Comparison of ENCODE assay signal across 10 cellular contexts in the genomic region with DNA sequence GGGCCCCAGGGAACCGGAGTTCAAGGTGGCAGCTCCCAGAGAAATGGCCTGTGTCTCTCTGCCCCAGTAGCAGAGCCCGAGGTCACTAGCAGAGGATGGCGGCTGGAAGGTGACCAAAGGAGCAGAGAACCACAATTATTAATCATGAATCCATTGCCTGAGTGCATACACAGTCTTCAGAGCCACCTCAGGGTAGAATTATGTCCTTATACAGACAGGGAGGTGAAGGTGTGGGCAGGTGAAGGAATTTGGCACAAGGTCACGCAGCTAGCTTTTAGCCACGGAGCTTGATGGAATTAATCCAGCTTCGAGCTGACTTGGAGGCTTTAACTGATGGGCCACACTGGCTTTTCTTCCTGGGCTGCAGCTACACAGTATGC.
DNase-seq lines count a peak whose midpoint lies in the region; ATAC-seq, FAIRE-seq and TF ChIP-seq lines count a peak whose summit lies in the region.
"Had no signal": no experiment of that assay in that cellular context is flagged by ENCODE, and none has a peak within 500 bp of the region (broad histone marks: within the 10 kb centered on the region; RNA-seq: fewer than 3 reads in every experiment).

No MANE protein-coding gene starts in this region.

- POLR2A ChIA-PET in endothelial cell of umbilical vein (lab: Charles Lee), result interaction anchor here (0.7 to 1.8 kb wide), 5 partner anchors 36 to 123 kb away, joined by 3 to 4 read pairs (median 3); a partner anchor contains a TSS

- H3K4me3 ChIP-seq in OCI-LY3 (ENCODE audit: low read length) (no peak overlapping the region), endothelial cell of umbilical vein (replicated peaks in 1 of 3; ENCODE audit: insufficient read depth in 1 of 3, low read depth in 1 of 3, low read length in 3 of 3) (no peak overlapping the region), neural cell (ENCODE audit: low read length) (peak overlapping the region; percentile 61), mucosa of descending colon (no peak overlapping the region)

- peak overlapping the region; percentile 60 for H3K4me2 ChIP-seq in OCI-LY3 (ENCODE audit: low read length)
- peak overlapping the region; percentile 31 for H3K4me2 ChIP-seq in endothelial cell of umbilical vein (ENCODE audit: insufficient read depth, low read length)
- peak overlapping the region; percentile 77 for H3K4me2 ChIP-seq in neural cell (ENCODE audit: low read length)

- no peaks in the 10 kb centered on the region for H3K79me2 ChIP-seq in OCI-LY3 (ENCODE audit: low read length)
- H3K79me2 ChIP-seq in endothelial cell of umbilical vein (ENCODE audit: control insufficient read depth, insufficient read depth, low read length), result no peaks in the 10 kb centered on the region
- H3K79me2 ChIP-seq in neural cell (replicated peaks; ENCODE audit: insufficient read depth, low read length), result peaks cover 14% of the 10 kb centered on the region

- H3K9ac ChIP-seq in OCI-LY3 (ENCODE audit: low read length) (no peak overlapping the region), endothelial cell of umbilical vein (replicated peaks; ENCODE audit: extremely low read depth, insufficient read depth, low read length) (peak overlapping the region; percentile 81), neural cell (ENCODE audit: low read length) (peak overlapping the region; percentile 93)

- no peak for FAIRE-seq in endothelial cell of umbilical vein (lab: Jason Lieb, UNC)

- H3K4me1 ChIP-seq in OCI-LY3 (ENCODE audit: low read length) (peaks cover 28% of the 10 kb centered on the region), endothelial cell of umbilical vein (ENCODE audit: control insufficient read depth, extremely low read depth, insufficient read depth, low read length) (peaks cover 32% of the 10 kb centered on the region), mucosa of descending colon (ENCODE audit: low read depth) (peaks cover 22% of the 10 kb centered on the region)

- in situ Hi-C loops in ACHN (cut with HindIII; ENCODE audit: low pct_ligation_motif_present, low pct_unique_long_range_greater_than_20kb, low sequenced_read_pairs), result loop anchor here (25.0 kb wide), 1 partner anchor 168 kb away; a partner anchor contains a TSS

- dilution Hi-C loops in endothelial cell of umbilical vein (cut with MboI; ENCODE audit: extremely low pct_ligation_motif_present, low sequenced_read_pairs), result no loop called here

- H3K36me3 ChIP-seq in OCI-LY3 (replicated peaks; ENCODE audit: low read depth, low read length), result no peaks in the 10 kb centered on the region
- H3K36me3 ChIP-seq in endothelial cell of umbilical vein (ENCODE audit: control insufficient read depth in 2 of 2, extremely low read depth in 1 of 2, insufficient read depth in 2 of 2, low read length in 2 of 2), result no peaks in the 10 kb centered on the region
- H3K36me3 ChIP-seq in neural cell (ENCODE audit: insufficient read depth, low read length), result no peaks in the 10 kb centered on the region
- H3K36me3 ChIP-seq in mucosa of descending colon (ENCODE audit: low read depth), result no peaks in the 10 kb centered on the region

- TF ChIP-seq POLR2A in endothelial cell of umbilical vein (IDR thresholded peaks at IDR 0.05; ENCODE audit: low read depth, low read length), result no peak

- 0 out of 2 replicates have a peak overlapping the region, but pooled peaks have one; percentile 8 for H2AFZ ChIP-seq in OCI-LY3 (ENCODE audit: low read depth, low read length)
- peak overlapping the region; percentile 35 for H2AFZ ChIP-seq in endothelial cell of umbilical vein (ENCODE audit: low read depth, low read length)
- no peak overlapping the region for H2AFZ ChIP-seq in neural cell (ENCODE audit: low read depth, low read length)

- no peaks in the 10 kb centered on the region for H3K9me2 ChIP-seq in neural cell (ENCODE audit: insufficient read depth, low read length)

- DNase-seq in ACHN, result peak; percentile 6
- no peak for DNase-seq in endothelial cell of umbilical vein (ENCODE audit: low read depth, low spot score)
- no peak for DNase-seq in mucosa of descending colon
- no peak for DNase-seq in H4 (ENCODE audit: low spot score)
- DNase-seq: effector CD4-positive, alpha-beta T cell; stimulated activated CD4-positive, alpha-beta T cell treated with anti-CD3 and anti-CD28 coated beads, Interleukin-2, amount 100 ng/mL, for 48 hours had no signal

- H3K9me1 ChIP-seq in endothelial cell of umbilical vein (replicated peaks; ENCODE audit: control insufficient read depth, extremely low read depth, insufficient read depth, low read length), result no peaks in the 10 kb centered on the region

- no peak for TF ChIP-seq CTCF in OCI-LY3 (IDR thresholded peaks at IDR 0.05; ENCODE audit: low read depth, low read length)
- no peak for TF ChIP-seq CTCF in endothelial cell of umbilical vein (IDR thresholded peaks at IDR 0.05; ENCODE audit: extremely low read depth in 1 of 2, insufficient read depth in 1 of 2, low read depth in 1 of 2, low read length in 2 of 2)
- no peak for TF ChIP-seq CTCF in neural cell (IDR thresholded peaks at IDR 0.05; ENCODE audit: poor library complexity, severe bottlenecking)
- TF ChIP-seq CTCF in mucosa of descending colon (IDR thresholded peaks at IDR 0.05), result no peak

- no peak for ATAC-seq in mucosa of descending colon
- ATAC-seq in HG03457 (IDR thresholded peaks at IDR 0.05; ENCODE audit: unreplicated experiment), result no peak
- ATAC-seq in HG03025 (IDR thresholded peaks at IDR 0.05; ENCODE audit: low FRiP score, unreplicated experiment), result no peak

- TF ChIP-seq RAD21 in neural cell (conservative IDR thresholded peaks at IDR 0.05), result no peak

- H4K20me1 ChIP-seq in OCI-LY3 (ENCODE audit: insufficient read depth, low read length) (no peaks in the 10 kb centered on the region), endothelial cell of umbilical vein (replicated peaks; ENCODE audit: control insufficient read depth, extremely low read depth, insufficient read depth, low read length) (no peaks in the 10 kb centered on the region), neural cell (ENCODE audit: insufficient read depth) (no peaks in the 10 kb centered on the region)

- H3K9me3 ChIP-seq in OCI-LY3 (ENCODE audit: insufficient read depth, low read length) (no peaks in the 10 kb centered on the region), endothelial cell of umbilical vein (replicated peaks; ENCODE audit: control insufficient read depth, insufficient read depth, low read length) (no peaks in the 10 kb centered on the region), neural cell (ENCODE audit: low read length) (no peaks in the 10 kb centered on the region), mucosa of descending colon (no peaks in the 10 kb centered on the region)

- CTCF ChIA-PET in endothelial cell of umbilical vein (lab: Charles Lee), result interaction anchor here (0.6 to 4.9 kb wide), 19 partner anchors 14 to 150 kb away, joined by 3 to 51 read pairs (median 7); a partner anchor contains a TSS

- BruUV-seq in endothelial cell of umbilical vein (replicated peaks; lab: Mats Ljungman, UMichigan), result TSS peak; percentile 40

- H3K27me3 ChIP-seq in OCI-LY3 (ENCODE audit: low read depth, low read length) (peaks cover 14% of the 10 kb centered on the region; the same call in 1 of the 2 replicates), endothelial cell of umbilical vein (ENCODE audit: control insufficient read depth in 2 of 2, insufficient read depth in 2 of 2, low read length in 2 of 2) (no peaks in the 10 kb centered on the region), neural cell (ENCODE audit: insufficient read depth, low read depth, low read length) (no peaks in the 10 kb centered on the region)

- TF ChIP-seq EP300 in neural cell (conservative IDR thresholded peaks at IDR 0.05; ENCODE audit: poor library complexity, severe bottlenecking), result no peak

- intact Hi-C loops in endothelial cell of umbilical vein (cut with micrococcal nuclease) (loop anchor here (1.0 kb wide), 1 partner anchor 179 kb away; a partner anchor contains a TSS), mucosa of descending colon (cut with DNase I, micrococcal nuclease) (loop anchor here in 1 of 2 donors (5.0 kb wide), 1 partner anchor 133 kb away; no protein-coding TSS in a partner anchor)

- peaks cover 26% of the 10 kb centered on the region for H3F3A ChIP-seq in neural cell (ENCODE audit: insufficient read depth, low read length, poor library complexity, severe bottlenecking)

- H3K27ac ChIP-seq in OCI-LY3 (ENCODE audit: low read length) (no peak overlapping the region), endothelial cell of umbilical vein (ENCODE audit: insufficient read depth, low read depth, low read length) (peak overlapping the region; percentile 86), neural cell (ENCODE audit: low read length) (peak overlapping the region; percentile 100)

TF ChIP-seq in endothelial cell of umbilical vein, 7 proteins besides CTCF, POLR2A, EP300 and RAD21:
- no peak for TF ChIP-seq POLR2AphosphoS5 (IDR thresholded peaks at IDR 0.05; ENCODE audit: insufficient read depth, low read depth, low read length)

TF ChIP-seq in neural cell, 6 proteins besides CTCF, POLR2A, EP300 and RAD21 (continues in another document):
- TF ChIP-seq POLR2AphosphoS5 (IDR thresholded peaks at IDR 0.05), result no peak
- TF ChIP-seq, protein P1, sequence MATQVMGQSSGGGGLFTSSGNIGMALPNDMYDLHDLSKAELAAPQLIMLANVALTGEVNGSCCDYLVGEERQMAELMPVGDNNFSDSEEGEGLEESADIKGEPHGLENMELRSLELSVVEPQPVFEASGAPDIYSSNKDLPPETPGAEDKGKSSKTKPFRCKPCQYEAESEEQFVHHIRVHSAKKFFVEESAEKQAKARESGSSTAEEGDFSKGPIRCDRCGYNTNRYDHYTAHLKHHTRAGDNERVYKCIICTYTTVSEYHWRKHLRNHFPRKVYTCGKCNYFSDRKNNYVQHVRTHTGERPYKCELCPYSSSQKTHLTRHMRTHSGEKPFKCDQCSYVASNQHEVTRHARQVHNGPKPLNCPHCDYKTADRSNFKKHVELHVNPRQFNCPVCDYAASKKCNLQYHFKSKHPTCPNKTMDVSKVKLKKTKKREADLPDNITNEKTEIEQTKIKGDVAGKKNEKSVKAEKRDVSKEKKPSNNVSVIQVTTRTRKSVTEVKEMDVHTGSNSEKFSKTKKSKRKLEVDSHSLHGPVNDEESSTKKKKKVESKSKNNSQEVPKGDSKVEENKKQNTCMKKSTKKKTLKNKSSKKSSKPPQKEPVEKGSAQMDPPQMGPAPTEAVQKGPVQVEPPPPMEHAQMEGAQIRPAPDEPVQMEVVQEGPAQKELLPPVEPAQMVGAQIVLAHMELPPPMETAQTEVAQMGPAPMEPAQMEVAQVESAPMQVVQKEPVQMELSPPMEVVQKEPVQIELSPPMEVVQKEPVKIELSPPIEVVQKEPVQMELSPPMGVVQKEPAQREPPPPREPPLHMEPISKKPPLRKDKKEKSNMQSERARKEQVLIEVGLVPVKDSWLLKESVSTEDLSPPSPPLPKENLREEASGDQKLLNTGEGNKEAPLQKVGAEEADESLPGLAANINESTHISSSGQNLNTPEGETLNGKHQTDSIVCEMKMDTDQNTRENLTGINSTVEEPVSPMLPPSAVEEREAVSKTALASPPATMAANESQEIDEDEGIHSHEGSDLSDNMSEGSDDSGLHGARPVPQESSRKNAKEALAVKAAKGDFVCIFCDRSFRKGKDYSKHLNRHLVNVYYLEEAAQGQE (IDR thresholded peaks at IDR 0.05; ENCODE audit: borderline replicate concordance), result no peak
- TF ChIP-seq EZH2 (IDR thresholded peaks at IDR 0.05; ENCODE audit: borderline replicate concordance, insufficient read depth, low read length, poor library complexity, severe bottlenecking), result no peak
- no peak for TF ChIP-seq SMC3 (conservative IDR thresholded peaks at IDR 0.05; ENCODE audit: poor library complexity)
